Comparison of ENCODE assay signal across 18 cellular contexts in the genomic region with DNA sequence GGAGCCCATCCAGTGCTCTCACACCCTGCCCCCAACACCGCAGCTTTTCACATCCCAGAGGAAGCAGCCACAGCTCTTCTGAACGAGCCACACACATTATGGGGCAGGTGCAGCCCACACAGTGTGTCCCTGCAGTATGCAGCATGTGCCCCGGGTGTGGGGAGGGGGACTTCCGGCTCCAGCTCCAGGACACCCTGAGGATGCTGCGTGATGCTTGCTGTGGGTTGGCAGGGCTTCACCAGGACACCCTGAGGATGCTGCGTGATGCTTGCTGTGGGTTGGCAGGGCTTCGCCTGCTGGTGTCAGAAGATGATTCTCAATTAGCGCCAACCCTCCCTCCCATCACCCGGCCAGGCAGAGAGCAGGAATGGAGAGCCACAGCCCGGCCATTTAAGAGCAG.
"Had no signal": no experiment of that assay in that cellular context is flagged by ENCODE, and none has a peak within 500 bp of the region (broad histone marks: within the 10 kb centered on the region; RNA-seq: fewer than 3 reads in every experiment).

No MANE protein-coding gene starts in this region.

- DNase-seq: cortex of kidney; effector CD8-positive, alpha-beta T cell; gastrocnemius medialis; heart right ventricle; hypothalamus; mucosa of descending colon; ovary; small intestine; stimulated activated CD4-positive, alpha-beta T cell treated with anti-CD3 and anti-CD28 coated beads, Interleukin-2, amount 100 ng/mL, for 48 hours; stomach; transverse colon had no signal

- ATAC-seq: gastrocnemius medialis; left lobe of liver; mucosa of descending colon; naive thymus-derived CD8-positive, alpha-beta T cell; right cardiac atrium had no signal

- H3K27me3 ChIP-seq: dorsolateral prefrontal cortex, esophagus muscularis mucosa, gastrocnemius medialis, heart right ventricle, ovary, stomach, transverse colon had no signal

- H3K9me3 Mint-ChIP-seq: naive thymus-derived CD8-positive, alpha-beta T cell had no signal

- H3K27ac Mint-ChIP-seq: progenitor cell of endocrine pancreas had no signal

- H3K4me3 Mint-ChIP-seq: naive thymus-derived CD8-positive, alpha-beta T cell had no signal

- H3K27ac ChIP-seq: dorsolateral prefrontal cortex, esophagus muscularis mucosa, gastrocnemius medialis, heart right ventricle, ovary, stomach, thoracic aorta, transverse colon had no signal

- H3K27me3 Mint-ChIP-seq: naive thymus-derived CD8-positive, alpha-beta T cell; progenitor cell of endocrine pancreas had no signal

- H3K4me3 ChIP-seq: dorsolateral prefrontal cortex, esophagus muscularis mucosa, gastrocnemius medialis, heart right ventricle, mucosa of descending colon, ovary, stomach, thoracic aorta, transverse colon had no signal

- H3K4me1 ChIP-seq: esophagus muscularis mucosa, gastrocnemius medialis, heart right ventricle, stomach, transverse colon had no signal

- H3K36me3 ChIP-seq: gastrocnemius medialis, ovary, thoracic aorta, transverse colon had no signal

- H3K9me3 ChIP-seq: esophagus muscularis mucosa, gastrocnemius medialis, heart right ventricle, mucosa of descending colon, ovary, stomach, thoracic aorta, transverse colon had no signal
